ENCODE assay signal across 8 cellular contexts in genomic region chr9:98168952-98169488, GRCh38. TPM values are rescaled to one million over a fixed set of nuclear protein-coding genes. Genes with fewer than 3 reads are reported as not detected.
A peak's percentile ranks its signal among the peaks of the same experiment; 100 is the strongest.
DNase-seq lines count a peak whose midpoint lies in the region; ATAC-seq, FAIRE-seq and TF ChIP-seq lines count a peak whose summit lies in the region.

No MANE protein-coding gene starts in this region.

- no TSS peak for BruUV-seq in A673 (replicated peaks; lab: Mats Ljungman, UMichigan)

- no peaks in the 10 kb centered on the region for H3K9me3 ChIP-seq in heart left ventricle
- H3K9me3 ChIP-seq in A673 (ENCODE audit: low read depth, low read length, poor library complexity, severe bottlenecking), result no peaks in the 10 kb centered on the region

- no peaks in the 10 kb centered on the region for H3K27me3 Mint-ChIP-seq in activated CD4-positive, alpha-beta memory T cell treated with anti-CD3 and anti-CD28 coated beads, Interleukin-2, amount 10 ng/mL, durations not matched to agents 7 days and 5 days
- H3K27me3 Mint-ChIP-seq in stimulated activated naive B cell treated with anti-CD40 and anti-IgM and Interleukin-4, amounts not matched to agents 10 μg/mL and 1 μg/mL and 100 μg/mL, for 72 hours, result peaks cover 7 to 15% of the 10 kb centered on the region in 2 donors

- no peak for TF ChIP-seq CTCF in heart left ventricle (IDR thresholded peaks at IDR 0.05)
- TF ChIP-seq CTCF in A673 (conservative IDR thresholded peaks at IDR 0.05; ENCODE audit: low read depth, low read length), result no peak

- peaks cover 52% of the 10 kb centered on the region for H3K4me1 Mint-ChIP-seq in activated CD4-positive, alpha-beta memory T cell treated with anti-CD3 and anti-CD28 coated beads, Interleukin-2, amount 10 ng/mL, durations not matched to agents 7 days and 5 days
- peaks cover 0 to 3% of the 10 kb centered on the region in 2 donors for H3K4me1 Mint-ChIP-seq in stimulated activated naive B cell treated with anti-CD40 and anti-IgM and Interleukin-4, amounts not matched to agents 10 μg/mL and 1 μg/mL and 100 μg/mL, for 72 hours

- 30 to 44% (median 34%) methylated on average over 13 to 14 of the region's 14 CpGs for WGBS in heart left ventricle, 4 donors

- no peaks in the 10 kb centered on the region for H3K36me3 Mint-ChIP-seq in activated CD4-positive, alpha-beta memory T cell treated with anti-CD3 and anti-CD28 coated beads, Interleukin-2, amount 10 ng/mL, durations not matched to agents 7 days and 5 days (ENCODE audit: low read depth)
- peaks cover 0 to 3% of the 10 kb centered on the region in 2 donors for H3K36me3 Mint-ChIP-seq in stimulated activated naive B cell treated with anti-CD40 and anti-IgM and Interleukin-4, amounts not matched to agents 10 μg/mL and 1 μg/mL and 100 μg/mL, for 72 hours

- no peaks in the 10 kb centered on the region for H3K27me3 ChIP-seq in heart left ventricle
- no peaks in the 10 kb centered on the region for H3K27me3 ChIP-seq in A673 (replicated peaks; ENCODE audit: insufficient read depth, low read depth, low read length, poor library complexity)

- POLR2A ChIA-PET in activated CD4-positive, alpha-beta memory T cell treated with anti-CD3 and anti-CD28 coated beads, Interleukin-2, amount 10 ng/mL, durations not matched to agents 7 days and 5 days (lab: Charles Lee), result interaction anchor here (1.0 kb wide), 1 partner anchor 20 kb away, joined by 3 read pairs; no protein-coding TSS in a partner anchor
- POLR2A ChIA-PET in A673 (lab: Charles Lee; ENCODE audit: low non-redundant PET), result no interaction called here

- peak overlapping the region in 4 of 12 donors; percentile 9 to 42 (median 32) for H3K27ac ChIP-seq in heart left ventricle
- no peak overlapping the region for H3K27ac ChIP-seq in A673 (ENCODE audit: low read depth, low read length, poor library complexity, severe bottlenecking)

- H3K4me3 Mint-ChIP-seq in activated CD4-positive, alpha-beta memory T cell treated with anti-CD3 and anti-CD28 coated beads, Interleukin-2, amount 10 ng/mL, durations not matched to agents 7 days and 5 days, result peak overlapping the region; percentile 41
- H3K4me3 Mint-ChIP-seq in stimulated activated naive B cell treated with anti-CD40 and anti-IgM and Interleukin-4, amounts not matched to agents 10 μg/mL and 1 μg/mL and 100 μg/mL, for 72 hours, result no peak overlapping the region

- peak; percentile 92 for DNase-seq in GM12891 (ENCODE audit: insufficient read length, low spot score)
- peak; percentile 86 for DNase-seq in HPDE6-E6E7 (ENCODE audit: extremely low spot score)
- DNase-seq in activated CD4-positive, alpha-beta memory T cell treated with anti-CD3 and anti-CD28 coated beads, Interleukin-2, amount 10 ng/mL, durations not matched to agents 7 days and 5 days, result peak; percentile 78
- DNase-seq in heart left ventricle, result peak in 4 of 5 donors; percentile 35 to 61 (median 50)
- DNase-seq in stimulated activated naive B cell treated with anti-CD40 and anti-IgM and Interleukin-4, amounts not matched to agents 10 μg/mL and 1 μg/mL and 100 μg/mL, for 72 hours, result no peak
- no peak for DNase-seq in middle frontal gyrus (ENCODE audit: extremely low spot score, low spot score)
- DNase-seq in A673 (ENCODE audit: low spot score), result no peak

- no peaks in the 10 kb centered on the region for H3K36me3 ChIP-seq in heart left ventricle
- no peaks in the 10 kb centered on the region for H3K36me3 ChIP-seq in A673 (ENCODE audit: insufficient read depth, low read length, poor library complexity, severe bottlenecking)

- H3K4me3 ChIP-seq in heart left ventricle, result no peak overlapping the region
- no peak overlapping the region for H3K4me3 ChIP-seq in A673 (ENCODE audit: low read depth, low read length, poor library complexity, severe bottlenecking)

- FAIRE-seq in GM12891 (lab: Jason Lieb, UNC), result peak; percentile 94

- no peaks in the 10 kb centered on the region for H3K9me3 Mint-ChIP-seq in activated CD4-positive, alpha-beta memory T cell treated with anti-CD3 and anti-CD28 coated beads, Interleukin-2, amount 10 ng/mL, durations not matched to agents 7 days and 5 days
- no peaks in the 10 kb centered on the region for H3K9me3 Mint-ChIP-seq in stimulated activated naive B cell treated with anti-CD40 and anti-IgM and Interleukin-4, amounts not matched to agents 10 μg/mL and 1 μg/mL and 100 μg/mL, for 72 hours

- CTCF ChIA-PET in activated CD4-positive, alpha-beta memory T cell treated with anti-CD3 and anti-CD28 coated beads, Interleukin-2, amount 10 ng/mL, durations not matched to agents 7 days and 5 days (lab: Charles Lee), result no interaction called here
- CTCF ChIA-PET in A673 (lab: Charles Lee), result interaction anchor here (0.6 kb wide), 1 partner anchor 94 kb away, joined by 3 read pairs; no protein-coding TSS in a partner anchor

- intact Hi-C loops in heart left ventricle (cut with DNase I) (no loop called here), A673 (cut with micrococcal nuclease; ENCODE audit: unreplicated experiment) (no loop called here)

- peak overlapping the region; percentile 91 for H3K27ac Mint-ChIP-seq in activated CD4-positive, alpha-beta memory T cell treated with anti-CD3 and anti-CD28 coated beads, Interleukin-2, amount 10 ng/mL, durations not matched to agents 7 days and 5 days
- peak overlapping the region; percentile 83 for H3K27ac Mint-ChIP-seq in stimulated activated naive B cell treated with anti-CD40 and anti-IgM and Interleukin-4, amounts not matched to agents 10 μg/mL and 1 μg/mL and 100 μg/mL, for 72 hours

- peaks cover 0 to 16% (median 0%) of the 10 kb centered on the region in 12 donors for H3K4me1 ChIP-seq in heart left ventricle
- H3K4me1 ChIP-seq in A673 (ENCODE audit: insufficient read depth, low read length, poor library complexity, severe bottlenecking), result no peaks in the 10 kb centered on the region

- TF ChIP-seq POLR2A in GM12891 (IDR thresholded peaks at IDR 0.05; ENCODE audit: low read depth, low read length) (peak; percentile 55; the same call in 1 of the 2 replicates), heart left ventricle (IDR thresholded peaks at IDR 0.05) (no peak)

- ATAC-seq in GM21528 (IDR thresholded peaks at IDR 0.05; ENCODE audit: low FRiP score, unreplicated experiment), result peak; percentile 89
- ATAC-seq in heart left ventricle, result peak; percentile 66 to 93 (median 87)
- ATAC-seq in stimulated activated naive B cell treated with anti-CD40 and anti-IgM and Interleukin-4, amounts not matched to agents 10 μg/mL and 1 μg/mL and 100 μg/mL, for 72 hours (replicated peaks), result peak; percentile 33 to 86

TF ChIP-seq in GM12891, 5 proteins besides CTCF, POLR2A, EP300 and RAD21:
- no peak for TF ChIP-seq TAF1 (IDR thresholded peaks at IDR 0.05; ENCODE audit: low read depth, low read length)
- TF ChIP-seq POU2F2 (IDR thresholded peaks at IDR 0.05; ENCODE audit: low read depth, low read length), result peak; percentile 62; the same call in 1 of the 2 replicates

RNA-seq across cellular contexts. Expression of gene CORO2A, which starts 23.4 kb away (rescaled TPM):
- 0.65 TPM for polyA plus RNA-seq in GM12891 (2012; ENCODE audit: low read depth, missing spikeins)
- total RNA-seq in activated CD4-positive, alpha-beta memory T cell treated with anti-CD3 and anti-CD28 coated beads, Interleukin-2, amount 10 ng/mL, durations not matched to agents 7 days and 5 days, result 1 to 10 TPM; 7.8 to 8.2 TPM
- 1 to 10 TPM in 1 of 9 donors, under 1 TPM in 8; 0.09 to 2.2 (median 0.22) TPM for total RNA-seq in heart left ventricle
- polyA plus RNA-seq in heart left ventricle, result under 1 TPM; 0.11 to 0.43 TPM
- total RNA-seq in A673 (2021), result 0.52 and 0.68 TPM in 2 replicates

RNA-seq across cellular contexts. Expression of gene TRIM14, which starts 50.0 kb away (rescaled TPM):
- polyA plus RNA-seq in GM12891 (2012; ENCODE audit: low read depth, missing spikeins), result 20.0 TPM
- total RNA-seq in activated CD4-positive, alpha-beta memory T cell treated with anti-CD3 and anti-CD28 coated beads, Interleukin-2, amount 10 ng/mL, durations not matched to agents 7 days and 5 days, result 100 to 1,000 TPM in 1 of 2 experiments, 10 to 100 TPM in 1; 99.4 to 101 TPM
- total RNA-seq in heart left ventricle, result 10 to 100 TPM in 2 of 9 donors, 1 to 10 TPM in 6, under 1 TPM in 1; 0.89 to 20.8 (median 2.9) TPM
- polyA plus RNA-seq in heart left ventricle, result 1 to 10 TPM in 1 of 2 donors, under 1 TPM in 1; 0.99 to 1.5 TPM
- 3.8 and 5.4 TPM in 2 replicates for total RNA-seq in A673 (2021)

Comparison
In these comparisons a context has a peak if more than half of its experiments do, and no peak if none do; other contexts are left out.
1. DNase-seq: peak in GM12891 (single experiment), HPDE6-E6E7 (single experiment), activated CD4-positive, alpha-beta memory T cell treated with anti-CD3 and anti-CD28 coated beads, Interleukin-2, amount 10 ng/mL, durations not matched to agents 7 days and 5 days (single experiment) and heart left ventricle (4 of 5); none in stimulated activated naive B cell treated with anti-CD40 and anti-IgM and Interleukin-4, amounts not matched to agents 10 μg/mL and 1 μg/mL and 100 μg/mL, for 72 hours (single experiment), middle frontal gyrus (single experiment) and A673 (single experiment).
2. RNA of gene TRIM14, which starts 50.0 kb away (total RNA-seq): 99.4 to 101 TPM in activated CD4-positive, alpha-beta memory T cell treated with anti-CD3 and anti-CD28 coated beads, Interleukin-2, amount 10 ng/mL, durations not matched to agents 7 days and 5 days; 3.8 to 5.4 TPM in A673 and 0.89 to 20.8 TPM in heart left ventricle; every median in the first group is over 4 times any median in the second.
3. Peak in every context shown above with its lines, with median percentiles within 50 percentile points of each other: ATAC-seq.